Comparison of ENCODE assay signal across 7 cellular contexts in the genomic region with DNA sequence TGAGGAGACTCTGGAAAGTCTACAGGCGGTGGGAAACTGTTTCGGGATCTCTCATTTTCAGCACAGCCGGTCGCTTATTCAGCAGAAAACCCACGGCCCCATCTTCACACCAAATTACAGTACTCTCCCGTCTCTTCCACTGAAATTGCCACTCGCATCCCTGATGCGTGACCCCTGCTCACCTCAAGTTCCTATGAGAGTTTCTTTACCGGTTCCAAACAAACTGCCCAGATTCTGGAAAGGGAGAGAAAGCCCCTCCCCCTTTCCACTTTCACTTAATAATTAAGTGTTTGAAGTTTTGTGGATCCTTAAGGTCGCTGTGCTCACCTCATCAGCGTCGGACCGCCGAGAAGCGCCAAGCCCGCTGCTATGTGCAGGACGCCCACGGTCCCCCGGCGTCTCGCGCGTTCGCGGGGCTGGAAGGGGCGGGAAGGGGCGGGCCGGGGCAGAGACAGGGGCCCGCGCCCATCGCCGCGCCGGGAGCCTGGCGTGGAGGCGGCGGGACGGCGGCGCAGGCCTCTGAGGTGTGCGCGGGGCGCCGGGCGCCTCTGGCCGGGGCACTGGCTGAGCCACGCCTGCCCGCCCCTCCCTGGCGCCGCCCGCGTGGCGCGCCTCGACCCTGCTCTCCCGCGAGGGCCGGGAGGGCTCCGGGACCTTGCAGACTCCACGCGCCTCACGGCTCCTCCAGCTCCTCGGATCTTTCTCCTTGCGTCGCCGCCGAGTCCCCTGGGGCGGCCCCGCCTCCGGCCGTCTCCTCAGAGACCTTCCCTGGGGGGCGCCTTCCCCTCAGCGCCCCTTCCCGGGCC. TPM values are rescaled to one million over a fixed set of nuclear protein-coding genes. Genes with fewer than 3 reads are reported as not detected.
DNase-seq lines count a peak whose midpoint lies in the region; ATAC-seq and TF ChIP-seq lines count a peak whose summit lies in the region.

A gene (minus strand): TSS at position 521 of the 806 bp plus-strand sequence. CDS start 41,124 bp downstream, outside the sequence.

- no peaks in the 10 kb centered on the region for H4K20me1 ChIP-seq in GM23338 (replicated peaks; ENCODE audit: insufficient read depth)

- H3K4me1 ChIP-seq in GM23338 (ENCODE audit: insufficient read depth) (peaks cover 4% of the 10 kb centered on the region), left ventricle myocardium inferior (peaks cover 12% of the 10 kb centered on the region)

- no peaks in the 10 kb centered on the region; the same call in 2 of the 3 replicates for H3K9me3 Mint-ChIP-seq in GM23338

- peaks cover 4% of the 10 kb centered on the region; the same call in 2 of the 3 replicates for H3K36me3 Mint-ChIP-seq in GM23338 (ENCODE audit: low read depth)

- no peaks in the 10 kb centered on the region for H3K36me3 ChIP-seq in GM23338 (ENCODE audit: insufficient read depth)
- H3K36me3 ChIP-seq in left ventricle myocardium inferior = no peaks in the 10 kb centered on the region
- H3K36me3 ChIP-seq in WERI-Rb-1 = no peaks in the 10 kb centered on the region

- H3K4me1 Mint-ChIP-seq in GM23338 = peaks cover 21% of the 10 kb centered on the region

- H3K27ac ChIP-seq in GM23338 (ENCODE audit: low read depth) = no peak within 1 kb of the TSS
- peak within 1 kb of the TSS; percentile 65; the same call in 1 of the 2 replicates for H3K27ac ChIP-seq in VCaP
- no peak within 1 kb of the TSS for H3K27ac ChIP-seq in left ventricle myocardium inferior (replicated peaks)
- H3K27ac ChIP-seq in WERI-Rb-1 = no peak within 1 kb of the TSS

- H3K4me2 ChIP-seq in GM23338 = peak within 1 kb of the TSS; percentile 93

- H3K4me3 ChIP-seq in GM23338 (peak within 1 kb of the TSS; percentile 77), left ventricle myocardium inferior (peak within 1 kb of the TSS; percentile 67), skeletal muscle cell (ENCODE audit: low read depth, low read length) (peak within 1 kb of the TSS; percentile 58), WERI-Rb-1 (ENCODE audit: low read depth, low read length) (no peak within 1 kb of the TSS)

- no peak within 1 kb of the TSS for H3K27ac Mint-ChIP-seq in GM23338

- H2AFZ ChIP-seq in GM23338 = peak within 1 kb of the TSS; percentile 98

- ATAC-seq in GM23338 (peak; percentile 92), HG02884 (IDR thresholded peaks at IDR 0.05; ENCODE audit: unreplicated experiment) (no peak)

- no peaks in the 10 kb centered on the region for H3K9me2 ChIP-seq in GM23338 (ENCODE audit: insufficient read depth)

- H3K27me3 ChIP-seq in GM23338 (ENCODE audit: insufficient read depth) (peaks cover 35% of the 10 kb centered on the region), left ventricle myocardium inferior (ENCODE audit: low read depth) (peaks cover 60% of the 10 kb centered on the region), WERI-Rb-1 (ENCODE audit: insufficient read depth, low read depth, severe bottlenecking) (no peaks in the 10 kb centered on the region)

- TF ChIP-seq CTCF in GM23338 (conservative IDR thresholded peaks at IDR 0.05; ENCODE audit: low read depth in 2 of 2) (no peak), VCaP (conservative IDR thresholded peaks at IDR 0.05) (0 out of 2 replicates have a peak, but pooled peaks have one; percentile 14), left ventricle myocardium inferior (IDR thresholded peaks at IDR 0.05; ENCODE audit: borderline replicate concordance) (no peak), WERI-Rb-1 (IDR thresholded peaks at IDR 0.05; ENCODE audit: low read depth, low read length) (no peak)

- peak; percentile 64 for DNase-seq in GM23338 (ENCODE audit: low spot score)
- no peak for DNase-seq in left ventricle myocardium inferior
- DNase-seq in skeletal muscle cell (ENCODE audit: low read depth) = no peak
- DNase-seq in activated CD4-positive, CD25-positive, alpha-beta regulatory T cell treated with anti-CD3 and anti-CD28 coated beads, Interleukin-2, amount 50 U/mL, for 72 hours = no peak
- no peak for DNase-seq in WERI-Rb-1

- no peaks in the 10 kb centered on the region for H3K9me3 ChIP-seq in left ventricle myocardium inferior (replicated peaks)
- no peaks in the 10 kb centered on the region for H3K9me3 ChIP-seq in WERI-Rb-1 (ENCODE audit: severe bottlenecking)

- H3K79me2 ChIP-seq in GM23338 (replicated peaks; ENCODE audit: insufficient read depth) = no peaks in the 10 kb centered on the region

- no peaks in the 10 kb centered on the region for H3F3A ChIP-seq in GM23338 (replicated peaks; ENCODE audit: low read depth)

- intact Hi-C loops in left ventricle myocardium inferior (cut with micrococcal nuclease) = no loop called here

- peaks cover 29% of the 10 kb centered on the region for H3K27me3 Mint-ChIP-seq in GM23338 (ENCODE audit: insufficient read depth, low read depth, poor library complexity)

- H3K4me3 Mint-ChIP-seq in GM23338 = peak within 1 kb of the TSS; percentile 73

TF ChIP-seq in GM23338, 12 proteins besides CTCF, POLR2A, EP300 and RAD21:
- TF ChIP-seq, protein P1, sequence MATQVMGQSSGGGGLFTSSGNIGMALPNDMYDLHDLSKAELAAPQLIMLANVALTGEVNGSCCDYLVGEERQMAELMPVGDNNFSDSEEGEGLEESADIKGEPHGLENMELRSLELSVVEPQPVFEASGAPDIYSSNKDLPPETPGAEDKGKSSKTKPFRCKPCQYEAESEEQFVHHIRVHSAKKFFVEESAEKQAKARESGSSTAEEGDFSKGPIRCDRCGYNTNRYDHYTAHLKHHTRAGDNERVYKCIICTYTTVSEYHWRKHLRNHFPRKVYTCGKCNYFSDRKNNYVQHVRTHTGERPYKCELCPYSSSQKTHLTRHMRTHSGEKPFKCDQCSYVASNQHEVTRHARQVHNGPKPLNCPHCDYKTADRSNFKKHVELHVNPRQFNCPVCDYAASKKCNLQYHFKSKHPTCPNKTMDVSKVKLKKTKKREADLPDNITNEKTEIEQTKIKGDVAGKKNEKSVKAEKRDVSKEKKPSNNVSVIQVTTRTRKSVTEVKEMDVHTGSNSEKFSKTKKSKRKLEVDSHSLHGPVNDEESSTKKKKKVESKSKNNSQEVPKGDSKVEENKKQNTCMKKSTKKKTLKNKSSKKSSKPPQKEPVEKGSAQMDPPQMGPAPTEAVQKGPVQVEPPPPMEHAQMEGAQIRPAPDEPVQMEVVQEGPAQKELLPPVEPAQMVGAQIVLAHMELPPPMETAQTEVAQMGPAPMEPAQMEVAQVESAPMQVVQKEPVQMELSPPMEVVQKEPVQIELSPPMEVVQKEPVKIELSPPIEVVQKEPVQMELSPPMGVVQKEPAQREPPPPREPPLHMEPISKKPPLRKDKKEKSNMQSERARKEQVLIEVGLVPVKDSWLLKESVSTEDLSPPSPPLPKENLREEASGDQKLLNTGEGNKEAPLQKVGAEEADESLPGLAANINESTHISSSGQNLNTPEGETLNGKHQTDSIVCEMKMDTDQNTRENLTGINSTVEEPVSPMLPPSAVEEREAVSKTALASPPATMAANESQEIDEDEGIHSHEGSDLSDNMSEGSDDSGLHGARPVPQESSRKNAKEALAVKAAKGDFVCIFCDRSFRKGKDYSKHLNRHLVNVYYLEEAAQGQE (IDR thresholded peaks at IDR 0.05; ENCODE audit: unreplicated experiment) = no peak
- TF ChIP-seq POLR2AphosphoS5 (IDR thresholded peaks at IDR 0.05; ENCODE audit: low read depth) = no peak
- no peak for TF ChIP-seq EZH2 (IDR thresholded peaks at IDR 0.05; ENCODE audit: low read depth, unreplicated experiment)
- 0 out of 2 replicates have a peak, but pooled peaks have one; percentile 36 for TF ChIP-seq CREB1 (CRISPR knock-in tag; IDR thresholded peaks at IDR 0.05; ENCODE audit: low read depth)
- TF ChIP-seq JUNB (IDR thresholded peaks at IDR 0.05; ENCODE audit: unreplicated experiment) = no peak
- TF ChIP-seq, protein P2, sequence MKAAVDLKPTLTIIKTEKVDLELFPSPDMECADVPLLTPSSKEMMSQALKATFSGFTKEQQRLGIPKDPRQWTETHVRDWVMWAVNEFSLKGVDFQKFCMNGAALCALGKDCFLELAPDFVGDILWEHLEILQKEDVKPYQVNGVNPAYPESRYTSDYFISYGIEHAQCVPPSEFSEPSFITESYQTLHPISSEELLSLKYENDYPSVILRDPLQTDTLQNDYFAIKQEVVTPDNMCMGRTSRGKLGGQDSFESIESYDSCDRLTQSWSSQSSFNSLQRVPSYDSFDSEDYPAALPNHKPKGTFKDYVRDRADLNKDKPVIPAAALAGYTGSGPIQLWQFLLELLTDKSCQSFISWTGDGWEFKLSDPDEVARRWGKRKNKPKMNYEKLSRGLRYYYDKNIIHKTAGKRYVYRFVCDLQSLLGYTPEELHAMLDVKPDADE (IDR thresholded peaks at IDR 0.05) = no peak

RNA-seq across cellular contexts. Expression of the gene that starts here (rescaled TPM):
- total RNA-seq in GM23338 (2014; rRNA removed; shearing (Covaris generic)) = 2.5 and 4.7 TPM in 2 replicates
- polyA plus RNA-seq in GM23338 (2016; fragmentation: Nextera tagmentation; extraction: Ambion mirVana) = 0.50 and 0.73 TPM in 2 replicates
- total RNA-seq in left ventricle myocardium inferior = not detected
